In genomic region chr17:44417553-44417952, GRCh38 we compare ENCODE assay signal across 10 cellular contexts. TPM values are rescaled to one million over a fixed set of nuclear protein-coding genes. Genes with fewer than 3 reads are reported as not detected.
DNase-seq lines count a peak whose midpoint lies in the region; ATAC-seq and TF ChIP-seq lines count a peak whose summit lies in the region.
"Had no signal": no experiment of that assay in that cellular context is flagged by ENCODE, and none has a peak within 500 bp of the region (broad histone marks: within the 10 kb centered on the region; RNA-seq: fewer than 3 reads in every experiment).

No MANE protein-coding gene starts in this region.

- H3K4me1 ChIP-seq in GM23248 (ENCODE audit: insufficient read depth) (peaks cover 11% of the 10 kb centered on the region), left lung (no peaks in the 10 kb centered on the region), tibial nerve (peaks cover 0 to 5% (median 0%) of the 10 kb centered on the region in 4 donors)
- H3K4me1 ChIP-seq: thyroid gland had no signal

- no peak overlapping the region for H3K4me2 ChIP-seq in GM23248 (ENCODE audit: unreplicated experiment)

- H3K27me3 ChIP-seq in GM23248 (replicated peaks; ENCODE audit: insufficient read depth) (no peaks in the 10 kb centered on the region), left lung (no peaks in the 10 kb centered on the region), tibial nerve (no peaks in the 10 kb centered on the region)
- H3K27me3 ChIP-seq: thyroid gland had no signal

- TF ChIP-seq EP300 in tibial nerve (IDR thresholded peaks at IDR 0.05): no peak

- peak; percentile 86 for ATAC-seq in left lung
- ATAC-seq in HG03457 (IDR thresholded peaks at IDR 0.05; ENCODE audit: unreplicated experiment): no peak
- ATAC-seq in GM19035 (IDR thresholded peaks at IDR 0.05; ENCODE audit: unreplicated experiment): no peak

- in situ Hi-C loops in GM23248 (cut with MboI): no loop called here

- H3K9me2 ChIP-seq in GM23248 (ENCODE audit: insufficient read depth): no peaks in the 10 kb centered on the region

- no peak overlapping the region for H2AFZ ChIP-seq in GM23248

- H3K79me2 ChIP-seq in GM23248 (ENCODE audit: insufficient read depth): no peaks in the 10 kb centered on the region; the same call in 1 of the 2 replicates

- intact Hi-C loops in left lung (cut with DNase I): no loop called here

- TF ChIP-seq CTCF in left lung (IDR thresholded peaks at IDR 0.05) (no peak), tibial nerve (IDR thresholded peaks at IDR 0.05) (no peak)

- H3K27ac ChIP-seq in GM23248 (peak overlapping the region; percentile 68), left lung (no peak overlapping the region), tibial nerve (no peak overlapping the region)
- H3K27ac ChIP-seq: thyroid gland had no signal

- TF ChIP-seq POLR2A in tibial nerve (IDR thresholded peaks at IDR 0.05): no peak

- WGBS in GM23248 (ENCODE audit: low coverage in 1 of 2, low lambda C conversion rate in 2 of 2, missing lambda C conversion rate in 2 of 2), 2 experiments: 49 to 52% methylated on average over 2 of the region's 2 CpGs
- WGBS in tibial nerve, 2 donors: 85 to 93% methylated on average over 2 of the region's 2 CpGs

- H3K4me3 ChIP-seq in GM23248: no peak overlapping the region
- no peak overlapping the region for H3K4me3 ChIP-seq in left lung
- H3K4me3 ChIP-seq in tibial nerve: no peak overlapping the region
- H3K4me3 ChIP-seq: thyroid gland had no signal

- peak overlapping the region; percentile 35; the same call in 1 of the 2 replicates for H3K9ac ChIP-seq in GM23248

- peaks cover 2% of the 10 kb centered on the region; the same call in 1 of the 2 replicates for H4K20me1 ChIP-seq in GM23248 (ENCODE audit: insufficient read depth)

- peak; percentile 30 for DNase-seq in AG20443 (ENCODE audit: low spot score)
- DNase-seq in GM23248: peak; percentile 93
- DNase-seq in amniotic epithelial cell (ENCODE audit: low read depth): peak; percentile 94
- DNase-seq in left lung: no peak
- DNase-seq in tibial nerve (ENCODE audit: low spot score in 2 of 2): no peak
- DNase-seq in cerebellum (ENCODE audit: low spot score): no peak
- DNase-seq: MM.1S, thyroid gland had no signal

- H3F3A ChIP-seq in GM23248 (ENCODE audit: insufficient read depth): peaks cover 25% of the 10 kb centered on the region

- H3K9me3 ChIP-seq in GM23248 (ENCODE audit: low read depth) (no peaks in the 10 kb centered on the region), left lung (no peaks in the 10 kb centered on the region), tibial nerve (no peaks in the 10 kb centered on the region)
- H3K9me3 ChIP-seq: thyroid gland had no signal

- peaks cover 16% of the 10 kb centered on the region for H3K36me3 ChIP-seq in GM23248 (ENCODE audit: low read depth)
- H3K36me3 ChIP-seq in left lung: peaks cover 0 to 47% of the 10 kb centered on the region in 2 donors
- H3K36me3 ChIP-seq in tibial nerve: peaks cover 0 to 79% (median 0%) of the 10 kb centered on the region in 3 donors

RNA-seq across cellular contexts. Expression of gene ITGA2B, which starts 28.1 kb away (rescaled TPM):
- not detected in 2 replicates for total RNA-seq in GM23248 (2014; rRNA removed; shearing (Covaris generic))
- polyA plus RNA-seq in GM23248 (2016; fragmentation: Nextera tagmentation; extraction: Ambion mirVana): not detected in 2 replicates
- total RNA-seq in left lung (1 to 10 TPM; 3.2 to 6.7 TPM), tibial nerve (1 to 10 TPM; 1.5 to 3.0 (median 2.8) TPM), cerebellum (4.7 TPM)

RNA-seq across cellular contexts. Expression of gene FAM171A2, which starts 53.9 kb away (rescaled TPM):
- 4.6 and 4.8 TPM in 2 replicates for total RNA-seq in GM23248 (2014; rRNA removed; shearing (Covaris generic))
- 0.25 and 0.46 TPM in 2 replicates for polyA plus RNA-seq in GM23248 (2016; fragmentation: Nextera tagmentation; extraction: Ambion mirVana)
- total RNA-seq in left lung (1 to 10 TPM; 1.4 to 4.3 TPM), tibial nerve (1 to 10 TPM; 1.0 to 8.1 (median 5.2) TPM), cerebellum (29.8 TPM)

Comparison
In these comparisons a context has a peak if more than half of its experiments do, and no peak if none do; other contexts are left out.
1. DNase-seq: peak in AG20443 (single experiment), GM23248 (single experiment) and amniotic epithelial cell (single experiment); none in left lung (0 of 2), tibial nerve (0 of 2) and cerebellum (single experiment).